14 cellular contexts compared by ENCODE assay signal in the genomic region with DNA sequence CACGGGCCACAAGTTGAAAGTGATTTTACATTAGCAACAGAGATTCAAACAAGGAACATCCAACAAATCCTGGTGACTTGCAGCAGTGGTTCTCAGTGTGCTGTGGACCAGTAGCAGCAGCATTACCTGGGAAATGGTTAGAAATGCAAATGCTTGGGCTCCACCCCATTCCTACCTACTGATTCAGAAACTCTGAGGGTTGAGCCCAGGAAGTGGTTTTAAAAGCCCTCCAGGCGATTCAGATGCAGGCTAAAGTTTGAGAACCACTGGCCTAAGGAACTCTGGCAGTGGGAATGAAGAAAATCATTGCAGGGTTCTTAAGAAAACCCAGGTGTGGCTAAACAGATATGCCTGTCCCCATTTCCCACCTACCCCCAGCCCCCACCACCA.
DNase-seq lines count a peak whose midpoint lies in the region; ATAC-seq and TF ChIP-seq lines count a peak whose summit lies in the region.
"Had no signal": no experiment of that assay in that cellular context is flagged by ENCODE, and none has a peak within 500 bp of the region (broad histone marks: within the 10 kb centered on the region; RNA-seq: fewer than 3 reads in every experiment).

No MANE protein-coding gene starts in this region.

- H3K9me3 ChIP-seq in Caco-2 (no peaks in the 10 kb centered on the region), IMR-90 (ENCODE audit: control insufficient read depth, insufficient read depth, low read length) (no peaks in the 10 kb centered on the region), adipocyte (ENCODE audit: control insufficient read depth, low read length) (no peaks in the 10 kb centered on the region), psoas muscle (no peaks in the 10 kb centered on the region)
- H3K9me3 ChIP-seq: uterus had no signal

- no peaks in the 10 kb centered on the region for H3K27me3 Mint-ChIP-seq in Caco-2 (ENCODE audit: insufficient read depth, unreplicated experiment)
- peaks cover 23% of the 10 kb centered on the region for H3K27me3 Mint-ChIP-seq in activated T-helper 2 cell treated with anti-CD3 and anti-CD28 coated beads, Interferon-gamma antibody, Interleukin-2, Interleukin-4, amounts not matched to agents 10 μg/mL and 5 μg/mL and 100 μg/mL, durations not matched to agents 14 hours and 24 hours and 36 hours (ENCODE audit: low read depth)

- H3K27ac ChIP-seq in IMR-90 (ENCODE audit: insufficient read depth, low read length) (no peak overlapping the region), psoas muscle (no peak overlapping the region), brain microvascular endothelial cell (no peak overlapping the region)
- H3K27ac ChIP-seq: uterus had no signal

- TF ChIP-seq RAD21 in IMR-90 (IDR thresholded peaks at IDR 0.05; ENCODE audit: low read length), result no peak

- H2BK5ac ChIP-seq in IMR-90 (ENCODE audit: low read depth, low read length, poor library complexity, severe bottlenecking), result no peak overlapping the region

- H3K23ac ChIP-seq in IMR-90 (ENCODE audit: low read depth, low read length), result no peak overlapping the region

- H3K18ac ChIP-seq in IMR-90 (ENCODE audit: low read depth, low read length), result no peak overlapping the region; the same call in 1 of the 2 replicates

- in situ Hi-C loops in IMR-90 (cut with MboI; ENCODE audit: low sequenced_read_pairs), result no loop called here
- in situ Hi-C loops in brain microvascular endothelial cell (cut with HindIII; ENCODE audit: low pct_ligation_motif_present, low sequenced_read_pairs), result no loop called here

- no CpG with 5 or more reads among the region's 2 CpGs for WGBS in IMR-90 (ENCODE audit: extremely low coverage in 2 of 2, insufficient read length in 1 of 2), 2 experiments
- 66 to 91% (median 71%) methylated on average over 2 of the region's 2 CpGs for WGBS in psoas muscle, 3 donors

- peaks cover 4% of the 10 kb centered on the region for H3K9me1 ChIP-seq in IMR-90 (ENCODE audit: insufficient read depth, low read length)

- H3K4me3 Mint-ChIP-seq in Caco-2 (ENCODE audit: unreplicated experiment), result no peak overlapping the region
- no peak overlapping the region for H3K4me3 Mint-ChIP-seq in activated T-helper 2 cell treated with anti-CD3 and anti-CD28 coated beads, Interferon-gamma antibody, Interleukin-2, Interleukin-4, amounts not matched to agents 10 μg/mL and 5 μg/mL and 100 μg/mL, durations not matched to agents 14 hours and 24 hours and 36 hours (ENCODE audit: low read depth)
- H3K4me3 Mint-ChIP-seq: activated naive CD8-positive, alpha-beta T cell had no signal

- TF ChIP-seq CTCF in Caco-2 (IDR thresholded peaks at IDR 0.05; ENCODE audit: insufficient read depth in 1 of 2, low read depth in 1 of 2, low read length in 1 of 2, severe bottlenecking in 1 of 2, unreplicated experiment in 1 of 2), result no peak
- TF ChIP-seq CTCF in IMR-90 (conservative IDR thresholded peaks at IDR 0.05; ENCODE audit: low read depth, low read length), result no peak
- no peak for TF ChIP-seq CTCF in psoas muscle (IDR thresholded peaks at IDR 0.05)
- no peak for TF ChIP-seq CTCF in brain microvascular endothelial cell (IDR thresholded peaks at IDR 0.05; ENCODE audit: low read depth, low read length, missing control alignments)

- no peak overlapping the region for H3K4me2 ChIP-seq in IMR-90 (ENCODE audit: low read depth, low read length)

- no peak for TF ChIP-seq POLR2A in IMR-90 (IDR thresholded peaks at IDR 0.05; ENCODE audit: low read depth, low read length)

- H3K36me3 ChIP-seq in Caco-2 (ENCODE audit: control insufficient read depth, insufficient read depth, low read length) (no peaks in the 10 kb centered on the region), IMR-90 (ENCODE audit: control insufficient read depth, insufficient read depth, low read length) (no peaks in the 10 kb centered on the region), adipocyte (ENCODE audit: control insufficient read depth, insufficient read depth, low read length, severe bottlenecking) (no peaks in the 10 kb centered on the region), psoas muscle (ENCODE audit: insufficient read depth in 1 of 2, low read depth in 1 of 2) (no peaks in the 10 kb centered on the region), brain microvascular endothelial cell (replicated peaks) (no peaks in the 10 kb centered on the region)
- H3K36me3 ChIP-seq: uterus had no signal

- peaks cover 16% of the 10 kb centered on the region for H3K9me3 Mint-ChIP-seq in Caco-2 (ENCODE audit: unreplicated experiment)
- no peaks in the 10 kb centered on the region for H3K9me3 Mint-ChIP-seq in activated T-helper 2 cell treated with anti-CD3 and anti-CD28 coated beads, Interferon-gamma antibody, Interleukin-2, Interleukin-4, amounts not matched to agents 10 μg/mL and 5 μg/mL and 100 μg/mL, durations not matched to agents 14 hours and 24 hours and 36 hours

- peak overlapping the region in 1 of 2 experiments; percentile 52; a peak in 1 of 4 replicates for H4K8ac ChIP-seq in IMR-90 (ENCODE audit: low read depth in 2 of 2, low read length in 2 of 2)

- peak overlapping the region; percentile 22; the same call in 1 of the 2 replicates for H3K4ac ChIP-seq in IMR-90 (ENCODE audit: low read depth, low read length)

- CTCF ChIA-PET in Caco-2 (lab: Charles Lee), result no interaction called here
- CTCF ChIA-PET in IMR-90 (lab: Yijun Ruan, JAX), result no interaction called here

- H3K4me1 Mint-ChIP-seq in Caco-2 (ENCODE audit: low read depth, unreplicated experiment), result peaks cover 14% of the 10 kb centered on the region
- peaks cover 6% of the 10 kb centered on the region for H3K4me1 Mint-ChIP-seq in activated T-helper 2 cell treated with anti-CD3 and anti-CD28 coated beads, Interferon-gamma antibody, Interleukin-2, Interleukin-4, amounts not matched to agents 10 μg/mL and 5 μg/mL and 100 μg/mL, durations not matched to agents 14 hours and 24 hours and 36 hours (ENCODE audit: low read depth)

- no peak overlapping the region for H3K4me3 ChIP-seq in Caco-2 (ENCODE audit: low read depth, low read length)
- no peak overlapping the region for H3K4me3 ChIP-seq in IMR-90 (ENCODE audit: insufficient read depth, low read depth, low read length)
- no peak overlapping the region for H3K4me3 ChIP-seq in adipocyte (ENCODE audit: low read length)
- no peak overlapping the region for H3K4me3 ChIP-seq in psoas muscle
- H3K4me3 ChIP-seq in brain microvascular endothelial cell (ENCODE audit: low read depth, low read length), result no peak overlapping the region
- H3K4me3 ChIP-seq: uterus had no signal

- peak; percentile 20 to 47 for DNase-seq in Caco-2
- DNase-seq in IMR-90, result peak; percentile 34
- DNase-seq in adipocyte (ENCODE audit: low read depth), result peak; percentile 11
- DNase-seq in left kidney (ENCODE audit: low read depth, low spot score), result peak; percentile 52
- DNase-seq in D341Med (ENCODE audit: low spot score), result no peak
- DNase-seq in psoas muscle, result no peak
- DNase-seq in brain microvascular endothelial cell, result no peak
- no peak for DNase-seq in activated T-helper 2 cell treated with anti-CD3 and anti-CD28 coated beads, Interferon-gamma antibody, Interleukin-2, Interleukin-4, amounts not matched to agents 10 μg/mL and 5 μg/mL and 100 μg/mL, durations not matched to agents 14 hours and 24 hours and 36 hours (ENCODE audit: low spot score)
- DNase-seq: cortex of kidney, kidney, NCI-H1694 treated with DMSO at 0.1 percent for 48 hours, uterus had no signal

- H2AK9ac ChIP-seq in IMR-90 (replicated peaks; ENCODE audit: low read depth, low read length, poor library complexity), result peak overlapping the region; percentile 11

- H3K36me3 Mint-ChIP-seq in Caco-2 (ENCODE audit: insufficient read depth, unreplicated experiment), result no peaks in the 10 kb centered on the region
- no peaks in the 10 kb centered on the region for H3K36me3 Mint-ChIP-seq in activated T-helper 2 cell treated with anti-CD3 and anti-CD28 coated beads, Interferon-gamma antibody, Interleukin-2, Interleukin-4, amounts not matched to agents 10 μg/mL and 5 μg/mL and 100 μg/mL, durations not matched to agents 14 hours and 24 hours and 36 hours (ENCODE audit: low read depth)
- H3K36me3 Mint-ChIP-seq: activated naive CD8-positive, alpha-beta T cell had no signal

- H3K9ac ChIP-seq in IMR-90 (ENCODE audit: low read depth, low read length) (no peak overlapping the region), adipocyte (ENCODE audit: low read length) (no peak overlapping the region)

- no TSS peak for BruUV-seq in Caco-2 (replicated peaks; lab: Mats Ljungman, UMichigan)
- BruUV-seq in IMR-90 (replicated peaks; lab: Mats Ljungman, UMichigan), result no TSS peak

- no peaks in the 10 kb centered on the region for H4K20me1 ChIP-seq in IMR-90 (ENCODE audit: insufficient read depth, low read length)

- no peak overlapping the region for H3K27ac Mint-ChIP-seq in Caco-2 (ENCODE audit: unreplicated experiment)
- no peak overlapping the region for H3K27ac Mint-ChIP-seq in activated T-helper 2 cell treated with anti-CD3 and anti-CD28 coated beads, Interferon-gamma antibody, Interleukin-2, Interleukin-4, amounts not matched to agents 10 μg/mL and 5 μg/mL and 100 μg/mL, durations not matched to agents 14 hours and 24 hours and 36 hours
- H3K27ac Mint-ChIP-seq: activated naive CD8-positive, alpha-beta T cell had no signal

- POLR2A ChIA-PET in Caco-2 (lab: Charles Lee) (no interaction called here), IMR-90 (lab: Charles Lee; ENCODE audit: unreplicated experiment) (no interaction called here)

- H2AFZ ChIP-seq in IMR-90 (replicated peaks; ENCODE audit: low read length, poor library complexity), result peak overlapping the region; percentile 75

- H4K91ac ChIP-seq in IMR-90 (ENCODE audit: insufficient read depth, low read depth, low read length), result no peak overlapping the region

- H2AK5ac ChIP-seq in IMR-90 (ENCODE audit: low read depth, low read length), result peak overlapping the region; percentile 62; the same call in 1 of the 2 replicates

- peak overlapping the region; percentile 49 for H2BK20ac ChIP-seq in IMR-90 (ENCODE audit: low read depth, low read length)

- H3K56ac ChIP-seq in IMR-90 (ENCODE audit: extremely low read depth, insufficient read depth, low read length), result no peak overlapping the region

- H2BK120ac ChIP-seq in IMR-90 (ENCODE audit: low read depth, low read length), result peak overlapping the region; percentile 66

- dilution Hi-C loops in IMR-90 (cut with HindIII; ENCODE audit: low sequenced_read_pairs, unreplicated experiment), result no loop called here

- ATAC-seq in IMR-90 (ENCODE audit: low read depth) (no peak), psoas muscle (no peak)
- ATAC-seq: HepG2 had no signal

- peak overlapping the region; percentile 80; the same call in 1 of the 2 replicates for H3K14ac ChIP-seq in IMR-90 (replicated peaks; ENCODE audit: low read depth, low read length)

- no peaks in the 10 kb centered on the region for H3K27me3 ChIP-seq in Caco-2 (replicated peaks; ENCODE audit: control insufficient read depth, insufficient read depth, low read length)
- H3K27me3 ChIP-seq in IMR-90 (ENCODE audit: control insufficient read depth, insufficient read depth, low read length), result no peaks in the 10 kb centered on the region
- peaks cover 6% of the 10 kb centered on the region for H3K27me3 ChIP-seq in adipocyte (replicated peaks; ENCODE audit: control insufficient read depth, insufficient read depth, low read length)
- no peaks in the 10 kb centered on the region for H3K27me3 ChIP-seq in psoas muscle (ENCODE audit: insufficient read depth in 3 of 3, low read length in 2 of 3)
- no peaks in the 10 kb centered on the region for H3K27me3 ChIP-seq in brain microvascular endothelial cell (replicated peaks)
- H3K27me3 ChIP-seq: uterus had no signal

- peak overlapping the region; percentile 43; the same call in 1 of the 3 replicates for H2BK15ac ChIP-seq in IMR-90 (ENCODE audit: low read depth, low read length)

- no peaks in the 10 kb centered on the region for H3K79me1 ChIP-seq in IMR-90 (ENCODE audit: low read depth in 1 of 2, low read length in 2 of 2)

- intact Hi-C loops in Caco-2 (cut with micrococcal nuclease; ENCODE audit: unreplicated experiment), result no loop called here
- intact Hi-C loops in IMR-90 (cut with micrococcal nuclease), result no loop called here
- intact Hi-C loops in psoas muscle (cut with DNase I), result no loop called here
- intact Hi-C loops in activated T-helper 2 cell treated with anti-CD3 and anti-CD28 coated beads, Interferon-gamma antibody, Interleukin-2, Interleukin-4, amounts not matched to agents 10 μg/mL and 5 μg/mL and 100 μg/mL, durations not matched to agents 14 hours and 24 hours and 36 hours (cut with micrococcal nuclease), result loop anchor here (2.0 kb wide), 1 partner anchor 41 kb away; no protein-coding TSS in a partner anchor

- H3K4me1 ChIP-seq in Caco-2 (peaks cover 24% of the 10 kb centered on the region), IMR-90 (ENCODE audit: control insufficient read depth, insufficient read depth, low read length) (peaks cover 3% of the 10 kb centered on the region; the same call in 1 of the 2 replicates), adipocyte (ENCODE audit: control insufficient read depth, insufficient read depth, low read length) (peaks cover 11% of the 10 kb centered on the region), psoas muscle (peaks cover 23% of the 10 kb centered on the region)
- H3K4me1 ChIP-seq: uterus had no signal

- H4K5ac ChIP-seq in IMR-90 (ENCODE audit: low read depth, low read length), result no peak overlapping the region

Comparison
In these comparisons a context has a peak if more than half of its experiments do, and no peak if none do; other contexts are left out.
1. DNase-seq: peak in Caco-2 (2 of 2), IMR-90 (single experiment), adipocyte (single experiment) and left kidney (single experiment); none in D341Med (single experiment), psoas muscle (0 of 2), brain microvascular endothelial cell (single experiment) and activated T-helper 2 cell treated with anti-CD3 and anti-CD28 coated beads, Interferon-gamma antibody, Interleukin-2, Interleukin-4, amounts not matched to agents 10 μg/mL and 5 μg/mL and 100 μg/mL, durations not matched to agents 14 hours and 24 hours and 36 hours (single experiment).